Comparison of ENCODE assay signal across 15 cellular contexts in the genomic region with DNA sequence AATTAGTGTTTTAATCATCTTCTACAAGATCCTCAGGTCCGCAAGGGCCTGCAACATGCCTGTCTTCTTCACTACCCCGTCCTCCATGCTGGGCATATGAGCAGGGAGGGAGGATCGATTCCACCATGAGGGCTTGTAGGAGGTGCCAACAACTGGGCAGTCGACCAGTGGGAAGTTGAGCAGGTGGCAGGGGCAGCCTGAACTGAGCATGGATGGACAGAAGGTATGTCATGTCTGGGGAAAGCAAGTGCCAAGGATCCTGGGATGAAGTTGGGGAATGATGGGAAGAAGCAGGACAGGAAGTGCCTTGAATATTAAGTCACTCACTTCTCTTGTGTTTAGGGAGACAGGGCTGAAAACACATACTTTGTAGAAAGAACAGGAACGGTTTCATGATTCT.
"Had no signal": no experiment of that assay in that cellular context is flagged by ENCODE, and none has a peak within 500 bp of the region (broad histone marks: within the 10 kb centered on the region; RNA-seq: fewer than 3 reads in every experiment).

No MANE protein-coding gene starts in this region.

- H3K36me3 ChIP-seq: cardiac muscle cell, colonic mucosa, gastrocnemius medialis, suprapubic skin, upper lobe of left lung had no signal

- H3K4me3 ChIP-seq: cardiac muscle cell, colonic mucosa, gastrocnemius medialis, suprapubic skin, upper lobe of left lung had no signal

- H3K27ac ChIP-seq: cardiac muscle cell, colonic mucosa, gastrocnemius medialis, suprapubic skin, upper lobe of left lung had no signal

- H3K4me1 ChIP-seq: colonic mucosa, upper lobe of left lung had no signal

- ATAC-seq: activated CD4-positive, CD25-positive, alpha-beta regulatory T cell treated with anti-CD3 and anti-CD28 coated beads, Interleukin-2, amount 50 U/mL, for 24 hours; activated T-cell treated with anti-CD3 and anti-CD28 coated beads, Interleukin-2, amount 50 U/mL, for 4 hours; gastrocnemius medialis; left ventricle myocardium superior had no signal

- H3K9me3 ChIP-seq: colonic mucosa, gastrocnemius medialis, suprapubic skin, upper lobe of left lung had no signal

- H3K27me3 ChIP-seq: cardiac muscle cell, colonic mucosa, gastrocnemius medialis, suprapubic skin, upper lobe of left lung had no signal

- DNase-seq: activated CD4-positive, alpha-beta T cell treated with anti-CD3 and anti-CD28 coated beads, Interleukin-2, amount 50 U/mL, for 1 hour; activated CD8-positive, alpha-beta memory T cell treated with anti-CD3 and anti-CD28 coated beads, Interleukin-2, amount 50 U/mL, for 4 hours; activated T-cell treated with anti-CD3 and anti-CD28 coated beads, Interleukin-2, amount 50 U/mL, for 4 hours; colonic mucosa; erythroblast; gastrocnemius medialis; left ventricle myocardium superior; occipital lobe; stimulated activated CD4-positive, alpha-beta T cell treated with anti-CD3 and anti-CD28 coated beads, Interleukin-2, amount 100 ng/mL, for 24 hours; T-helper 1 cell; T1000; upper lobe of left lung had no signal
